12 cellular contexts compared by ENCODE assay signal in genomic region chr10:112526130-112526529, GRCh38.
A peak's percentile ranks its signal among the peaks of the same experiment; 100 is the strongest.
DNase-seq lines count a peak whose midpoint lies in the region; ATAC-seq, FAIRE-seq and TF ChIP-seq lines count a peak whose summit lies in the region.
"Had no signal": no experiment of that assay in that cellular context is flagged by ENCODE, and none has a peak within 500 bp of the region (broad histone marks: within the 10 kb centered on the region; RNA-seq: fewer than 3 reads in every experiment).

No MANE protein-coding gene starts in this region.

- H3K27ac Mint-ChIP-seq in activated naive CD4-positive, alpha-beta T cell treated with anti-CD3 and anti-CD28 coated beads, Interleukin-2, amount 10 ng/mL, durations not matched to agents 7 days and 5 days, result no peak overlapping the region
- H3K27ac Mint-ChIP-seq: CD4-positive, alpha-beta T cell had no signal

- H3K27ac ChIP-seq in GM12878 (ENCODE audit: control insufficient read depth, insufficient read depth), result peak overlapping the region; percentile 29; the same call in 1 of the 2 replicates

- intact Hi-C loops in GM12878 (cut with micrococcal nuclease; ENCODE audit: unreplicated experiment), result no loop called here

- SMC1A ChIA-PET in GM12878 (lab: Charles Lee; ENCODE audit: uncharacterized antibody, unreplicated experiment), result interaction anchor here (0.9 to 1.7 kb wide), 5 partner anchors 10 to 460 kb away, joined by 3 to 8 read pairs (median 4); no protein-coding TSS in a partner anchor

- in situ Hi-C loops in GM12878 (cut with MboI), result no loop called here

- H3K9ac ChIP-seq in GM12878 (ENCODE audit: control insufficient read depth, insufficient read depth, low read length), result no peak overlapping the region

- ATAC-seq in GM21360 (IDR thresholded peaks at IDR 0.05; ENCODE audit: unreplicated experiment) (peak; percentile 98), HG03097 (IDR thresholded peaks at IDR 0.05; ENCODE audit: low FRiP score, unreplicated experiment) (peak; percentile 76), GM12878 (peak; percentile 68)

- H3K79me2 ChIP-seq in GM12878 (ENCODE audit: control insufficient read depth, insufficient read depth, low read length), result no peaks in the 10 kb centered on the region

- peaks cover 4% of the 10 kb centered on the region; the same call in 1 of the 2 replicates for H3K4me1 ChIP-seq in GM12878 (ENCODE audit: control insufficient read depth, insufficient read depth, low read length)

- no peak for TF ChIP-seq RAD21 in GM12878 (IDR thresholded peaks at IDR 0.05; ENCODE audit: insufficient read depth, low read depth, low read length)

- no peaks in the 10 kb centered on the region for H3K9me3 Mint-ChIP-seq in activated naive CD4-positive, alpha-beta T cell treated with anti-CD3 and anti-CD28 coated beads, Interleukin-2, amount 10 ng/mL, durations not matched to agents 7 days and 5 days
- H3K9me3 Mint-ChIP-seq: CD4-positive, alpha-beta T cell had no signal

- no peak for TF ChIP-seq CTCF in GM06990 (IDR thresholded peaks at IDR 0.05; ENCODE audit: insufficient read depth, low read length, poor library complexity, severe bottlenecking)
- no peak for TF ChIP-seq CTCF in GM12878 (IDR thresholded peaks at IDR 0.05 in 2 of 3, conservative IDR thresholded peaks at IDR 0.05 in 1 of 3; ENCODE audit: control insufficient read depth in 2 of 3, extremely low read depth in 1 of 3, insufficient read depth in 1 of 3, low read depth in 3 of 3, low read length in 3 of 3)

- no peak for TF ChIP-seq EP300 in GM12878 (IDR thresholded peaks at IDR 0.05; ENCODE audit: borderline replicate concordance in 1 of 2, control insufficient read depth in 1 of 2, low read depth in 2 of 2, low read length in 2 of 2)

- no peaks in the 10 kb centered on the region for H3K36me3 ChIP-seq in GM06990 (ENCODE audit: control insufficient read depth, insufficient read depth, low read length)
- H3K36me3 ChIP-seq in GM12878 (ENCODE audit: control insufficient read depth in 2 of 2, insufficient read depth in 2 of 2, low read length in 1 of 2), result no peaks in the 10 kb centered on the region; a peak in 1 of 4 replicates
- H3K36me3 ChIP-seq in MG63, result no peaks in the 10 kb centered on the region

- no peaks in the 10 kb centered on the region for H4K20me1 ChIP-seq in GM12878 (ENCODE audit: control insufficient read depth, insufficient read depth)

- H3K4me1 Mint-ChIP-seq in activated naive CD4-positive, alpha-beta T cell treated with anti-CD3 and anti-CD28 coated beads, Interleukin-2, amount 10 ng/mL, durations not matched to agents 7 days and 5 days, result peaks cover 9% of the 10 kb centered on the region

- 56% methylated on average over 3 of the region's 3 CpGs for WGBS in GM12878 (ENCODE audit: insufficient coverage, insufficient replicate concordance, low lambda C conversion rate, missing lambda C conversion rate)

- no peaks in the 10 kb centered on the region for H3K27me3 ChIP-seq in GM06990 (replicated peaks; ENCODE audit: control insufficient read depth, insufficient read depth, low read length)
- no peaks in the 10 kb centered on the region for H3K27me3 ChIP-seq in GM12878 (replicated peaks in 1 of 2; ENCODE audit: control insufficient read depth in 2 of 2, insufficient read depth in 2 of 2, low read length in 1 of 2)
- no peaks in the 10 kb centered on the region for H3K27me3 ChIP-seq in MG63

- peak; percentile 11 for DNase-seq in GM06990 (ENCODE audit: extremely low read depth, insufficient read length)
- no peak for DNase-seq in GM12878 (ENCODE audit: low read depth, low spot score)
- DNase-seq in NCI-H82 (lab: John Stamatoyannopoulos, UW), result no peak
- no peak for DNase-seq in activated naive CD4-positive, alpha-beta T cell treated with anti-CD3 and anti-CD28 coated beads, Interleukin-2, amount 10 ng/mL, durations not matched to agents 7 days and 5 days
- no peak for DNase-seq in NCI-H2107 treated with DMSO at 0.1 percent for 48 hours (lab: John Stamatoyannopoulos, UW; ENCODE audit: unreplicated experiment)
- DNase-seq in MG63, result no peak
- DNase-seq: amygdala; CD4-positive, alpha-beta T cell; foreskin melanocyte; NCI-H1436 had no signal

- H3K36me3 Mint-ChIP-seq in activated naive CD4-positive, alpha-beta T cell treated with anti-CD3 and anti-CD28 coated beads, Interleukin-2, amount 10 ng/mL, durations not matched to agents 7 days and 5 days, result peaks cover 7% of the 10 kb centered on the region

- no peak for FAIRE-seq in GM12878 (lab: Jason Lieb, UNC)

- BruUV-seq in GM12878 (replicated peaks; lab: Mats Ljungman, UMichigan), result no TSS peak

- CTCF ChIA-PET in GM12878 (lab: Yijun Ruan, JAX), result interaction anchor here (1.0 to 1.3 kb wide), 2 partner anchors 9 to 91 kb away, joined by 3 to 4 read pairs; no protein-coding TSS in a partner anchor
- CTCF ChIA-PET in activated naive CD4-positive, alpha-beta T cell treated with anti-CD3 and anti-CD28 coated beads, Interleukin-2, amount 10 ng/mL, durations not matched to agents 7 days and 5 days (lab: Charles Lee), result no interaction called here

- H2AFZ ChIP-seq in GM12878 (ENCODE audit: control insufficient read depth, low read depth, low read length), result no peak overlapping the region

- POLR2A ChIA-PET in GM12878 (lab: Charles Lee), result no interaction called here

- peak overlapping the region; percentile 11; the same call in 1 of the 2 replicates for H3K4me2 ChIP-seq in GM12878 (ENCODE audit: control insufficient read depth, insufficient read depth)

- H3K27me3 Mint-ChIP-seq in activated naive CD4-positive, alpha-beta T cell treated with anti-CD3 and anti-CD28 coated beads, Interleukin-2, amount 10 ng/mL, durations not matched to agents 7 days and 5 days, result no peaks in the 10 kb centered on the region
- H3K27me3 Mint-ChIP-seq: CD4-positive, alpha-beta T cell had no signal

- H3K4me3 ChIP-seq in GM06990 (replicated peaks; ENCODE audit: low read depth, low read length) (no peak overlapping the region), GM12878 (no peak overlapping the region), MG63 (no peak overlapping the region)

- RAD21 ChIA-PET in GM12878 (lab: Charles Lee; ENCODE audit: unreplicated experiment), result no interaction called here

- H3K9me3 ChIP-seq in GM12878 (replicated peaks; ENCODE audit: control insufficient read depth, insufficient read depth, low read length) (peaks cover 5% of the 10 kb centered on the region), MG63 (no peaks in the 10 kb centered on the region)

- no peak for TF ChIP-seq POLR2A in GM12878 (IDR thresholded peaks at IDR 0.05; ENCODE audit: low read depth, low read length)

- no peak overlapping the region for H3K4me3 Mint-ChIP-seq in activated naive CD4-positive, alpha-beta T cell treated with anti-CD3 and anti-CD28 coated beads, Interleukin-2, amount 10 ng/mL, durations not matched to agents 7 days and 5 days
- H3K4me3 Mint-ChIP-seq: CD4-positive, alpha-beta T cell had no signal

TF ChIP-seq in GM12878, 131 proteins besides CTCF, POLR2A, EP300 and RAD21 (continues in another document):
- TF ChIP-seq PAX5 (IDR thresholded peaks at IDR 0.05; ENCODE audit: borderline replicate concordance, low read depth, low read length) (0 out of 2 replicates have a peak, but pooled peaks have one; percentile 22), NBN (IDR thresholded peaks at IDR 0.05) (no peak), PML (IDR thresholded peaks at IDR 0.05; ENCODE audit: low read length) (0 out of 2 replicates have a peak, but pooled peaks have one; percentile 22), BCL3 (IDR thresholded peaks at IDR 0.05; ENCODE audit: borderline replicate concordance, insufficient read depth, low read depth, low read length, poor library complexity, severe bottlenecking) (peak; percentile 79), HDGF (IDR thresholded peaks at IDR 0.05) (no peak), IKZF1 (conservative IDR thresholded peaks at IDR 0.05) (no peak), ZBED1 (IDR thresholded peaks at IDR 0.05; ENCODE audit: borderline replicate concordance) (0 out of 2 replicates have a peak, but pooled peaks have one; percentile 36), NFIC (IDR thresholded peaks at IDR 0.05; ENCODE audit: low read depth, low read length) (peak; percentile 73), CREM (IDR thresholded peaks at IDR 0.05; ENCODE audit: low read depth) (no peak), ATF7 (IDR thresholded peaks at IDR 0.05; ENCODE audit: low read depth) (0 out of 2 replicates have a peak, but pooled peaks have one; percentile 20), JUNB (IDR thresholded peaks at IDR 0.05) (peak; percentile 74), IKZF2 (IDR thresholded peaks at IDR 0.05) (peak in 1 of 2 experiments; percentile 38; a peak in 1 of 4 replicates), RUNX3 (IDR thresholded peaks at IDR 0.05; ENCODE audit: low read length) (peak; percentile 42), MTA2 (IDR thresholded peaks at IDR 0.05; ENCODE audit: low read depth) (0 out of 2 replicates have a peak, but pooled peaks have one; percentile 27), SPI1 (IDR thresholded peaks at IDR 0.05; ENCODE audit: borderline replicate concordance, insufficient read depth, low read depth, low read length) (no peak), SMARCA5 (IDR thresholded peaks at IDR 0.05) (no peak)
- TF ChIP-seq, protein P1, sequence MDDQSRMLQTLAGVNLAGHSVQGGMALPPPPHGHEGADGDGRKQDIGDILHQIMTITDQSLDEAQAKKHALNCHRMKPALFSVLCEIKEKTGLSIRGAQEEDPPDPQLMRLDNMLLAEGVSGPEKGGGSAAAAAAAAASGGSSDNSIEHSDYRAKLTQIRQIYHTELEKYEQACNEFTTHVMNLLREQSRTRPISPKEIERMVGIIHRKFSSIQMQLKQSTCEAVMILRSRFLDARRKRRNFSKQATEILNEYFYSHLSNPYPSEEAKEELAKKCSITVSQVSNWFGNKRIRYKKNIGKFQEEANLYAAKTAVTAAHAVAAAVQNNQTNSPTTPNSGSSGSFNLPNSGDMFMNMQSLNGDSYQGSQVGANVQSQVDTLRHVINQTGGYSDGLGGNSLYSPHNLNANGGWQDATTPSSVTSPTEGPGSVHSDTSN (IDR thresholded peaks at IDR 0.05; ENCODE audit: insufficient replicate concordance, low read depth, low read length), result no peak
